ENCODE assay signal across 8 cellular contexts in genomic region chr19:2061936-2062729, GRCh38. TPM values are rescaled to one million over a fixed set of nuclear protein-coding genes. Genes with fewer than 3 reads are reported as not detected.
DNase-seq lines count a peak whose midpoint lies in the region; ATAC-seq and TF ChIP-seq lines count a peak whose summit lies in the region.

No MANE protein-coding gene starts in this region.

- no peaks in the 10 kb centered on the region for H3K27me3 Mint-ChIP-seq in natural killer cell (ENCODE audit: low read depth in 2 of 2)

- peaks cover 8 to 26% of the 10 kb centered on the region in 2 donors for H3K4me1 Mint-ChIP-seq in natural killer cell

- peak overlapping the region; percentile 93 for H3K27ac ChIP-seq in Karpas-422 (ENCODE audit: low read length)

- H3K36me3 ChIP-seq in Karpas-422 (ENCODE audit: insufficient read depth, low read length) = no peaks in the 10 kb centered on the region

- H3K79me2 ChIP-seq in Karpas-422 (ENCODE audit: low read length) = no peaks in the 10 kb centered on the region

- H2AFZ ChIP-seq in Karpas-422 (ENCODE audit: low read length) = no peak overlapping the region

- H3K9me2 ChIP-seq in Karpas-422 (replicated peaks; ENCODE audit: insufficient read depth, low read length) = no peaks in the 10 kb centered on the region

- H3K4me3 Mint-ChIP-seq in natural killer cell = peak overlapping the region; percentile 82

- DNase-seq in Karpas-422 (no peak), dermis blood vessel endothelial cell (peak; percentile 17), natural killer cell (no peak), GOT3 (lab: John Stamatoyannopoulos, UW) (no peak), hypothalamus (lab: John Stamatoyannopoulos, UW) (no peak)

- peak overlapping the region; percentile 77 for H3K4me3 ChIP-seq in Karpas-422 (ENCODE audit: low read length)

- H3K9me3 Mint-ChIP-seq in natural killer cell = no peaks in the 10 kb centered on the region

- peaks cover 64% of the 10 kb centered on the region for H3K4me1 ChIP-seq in Karpas-422 (ENCODE audit: low read length)

- intact Hi-C loops in natural killer cell (cut with micrococcal nuclease) = loop anchor here (1.0 to 5.0 kb wide), 2 partner anchors 20 to 35 kb away; partner anchors contain the start of genes IZUMO4 and MOB3A

- no peak for TF ChIP-seq CTCF in natural killer cell (IDR thresholded peaks at IDR 0.05)

- no peaks in the 10 kb centered on the region for H3K27me3 ChIP-seq in Karpas-422 (ENCODE audit: low read length)

- H4K20me1 ChIP-seq in Karpas-422 (ENCODE audit: insufficient read depth, low read depth, low read length) = no peaks in the 10 kb centered on the region

- peak; percentile 0 for ATAC-seq in GM18867 (IDR thresholded peaks at IDR 0.05; ENCODE audit: unreplicated experiment)
- ATAC-seq in natural killer cell = peak in 2 of 3 donors; percentile 0 to 3
- no peak for ATAC-seq in HG02571 (IDR thresholded peaks at IDR 0.05; ENCODE audit: unreplicated experiment)
- no peak for ATAC-seq in GM19035 (IDR thresholded peaks at IDR 0.05; ENCODE audit: unreplicated experiment)

- H3K4me2 ChIP-seq in Karpas-422 (ENCODE audit: low read depth, low read length, poor library complexity, severe bottlenecking) = peak overlapping the region; percentile 88

- H3K9ac ChIP-seq in Karpas-422 (ENCODE audit: low read length) = peak overlapping the region; percentile 86

- no peaks in the 10 kb centered on the region for H3K36me3 Mint-ChIP-seq in natural killer cell

- H3K9me3 ChIP-seq in Karpas-422 (ENCODE audit: low read length) = no peaks in the 10 kb centered on the region

- H3K27ac Mint-ChIP-seq in natural killer cell = peak overlapping the region; percentile 98

RNA-seq across cellular contexts. Expression of gene MKNK2, which starts 11.1 kb away (rescaled TPM):
- total RNA-seq in Karpas-422 (2014; rRNA removed; shearing (Covaris generic); ENCODE audit: low replicate concordance) = 526 and 862 TPM in 2 replicates
- 147 and 289 TPM in 2 replicates for total RNA-seq in dermis blood vessel endothelial cell
- 100 to 1,000 TPM; 259 to 389 (median 322) TPM for total RNA-seq in natural killer cell

RNA-seq across cellular contexts. Expression of gene MOB3A, which starts 34.0 kb away (rescaled TPM):
- 153 and 219 TPM in 2 replicates for total RNA-seq in Karpas-422 (2014; rRNA removed; shearing (Covaris generic); ENCODE audit: low replicate concordance)
- total RNA-seq in dermis blood vessel endothelial cell = 26.4 and 54.0 TPM in 2 replicates
- 100 to 1,000 TPM; 239 to 314 (median 246) TPM for total RNA-seq in natural killer cell

RNA-seq across cellular contexts. Expression of gene IZUMO4, which starts 34.6 kb away (rescaled TPM):
- 285 and 487 TPM in 2 replicates for total RNA-seq in Karpas-422 (2014; rRNA removed; shearing (Covaris generic); ENCODE audit: low replicate concordance)
- total RNA-seq in dermis blood vessel endothelial cell = 0.65 and 1.5 TPM in 2 replicates
- 1 to 10 TPM; 3.3 to 7.6 (median 7.1) TPM for total RNA-seq in natural killer cell

RNA-seq across cellular contexts. Expression of gene BTBD2, which starts 46.6 kb away (rescaled TPM):
- total RNA-seq in Karpas-422 (2014; rRNA removed; shearing (Covaris generic); ENCODE audit: low replicate concordance) = 66.8 and 112 TPM in 2 replicates
- 51.7 and 135 TPM in 2 replicates for total RNA-seq in dermis blood vessel endothelial cell
- 10 to 100 TPM; 47.6 to 57.0 (median 53.4) TPM for total RNA-seq in natural killer cell

Comparison
In these comparisons a context has a peak if more than half of its experiments do, and no peak if none do; other contexts are left out.
1. ATAC-seq: peak in GM18867 (single experiment) and natural killer cell (2 of 3); none in HG02571 (single experiment) and GM19035 (single experiment).
2. RNA of gene IZUMO4, which starts 34.6 kb away (total RNA-seq): 285 to 487 TPM in Karpas-422; 3.3 to 7.6 TPM in natural killer cell and 0.65 to 1.5 TPM in dermis blood vessel endothelial cell; every median in the first group is over 10 times any median in the second.